ENCODE assay signal across 1 cellular context in genomic region chr7:94913391-94913790, GRCh38.
TF ChIP-seq lines count a peak whose summit lies in the region.

No MANE protein-coding gene starts in this region.

TF ChIP-seq in HepG2, 621 proteins besides CTCF, POLR2A, EP300 and RAD21 (continued from another document):
- TF ChIP-seq ZNF652 (CRISPR knock-in tag; IDR thresholded peaks at IDR 0.05; ENCODE audit: borderline replicate concordance, low read depth) (no peak), HOXA9 (CRISPR knock-in tag; IDR thresholded peaks at IDR 0.05; ENCODE audit: borderline replicate concordance) (no peak), CREM (IDR thresholded peaks at IDR 0.05) (no peak), CREM (CRISPR knock-in tag; IDR thresholded peaks at IDR 0.05) (no peak), RAD51 (IDR thresholded peaks at IDR 0.05; ENCODE audit: borderline replicate concordance) (no peak), SMAD9 (CRISPR knock-in tag; IDR thresholded peaks at IDR 0.05) (no peak), MIXL1 (CRISPR knock-in tag; IDR thresholded peaks at IDR 0.05) (no peak), MTA1 (CRISPR knock-in tag; IDR thresholded peaks at IDR 0.05; ENCODE audit: borderline replicate concordance) (no peak), PLRG1 (conservative IDR thresholded peaks at IDR 0.05) (no peak), MAF1 (CRISPR knock-in tag; IDR thresholded peaks at IDR 0.05; ENCODE audit: borderline replicate concordance) (no peak), ZNF513 (CRISPR knock-in tag; conservative IDR thresholded peaks at IDR 0.05) (no peak), ATF3 (CRISPR knock-in tag; IDR thresholded peaks at IDR 0.05) (no peak), GTF2F1 (IDR thresholded peaks at IDR 0.05; ENCODE audit: low read length) (no peak)
TF ChIP-seq in HepG2: peak in this region for 0.
